14 cellular contexts compared by ENCODE assay signal in genomic region chr5:80592105-80592504, GRCh38. TPM values are rescaled to one million over a fixed set of nuclear protein-coding genes. Genes with fewer than 3 reads are reported as not detected.
DNase-seq lines count a peak whose midpoint lies in the region; ATAC-seq and TF ChIP-seq lines count a peak whose summit lies in the region.
"Had no signal": no experiment of that assay in that cellular context is flagged by ENCODE, and none has a peak within 500 bp of the region (broad histone marks: within the 10 kb centered on the region; RNA-seq: fewer than 3 reads in every experiment).

No MANE protein-coding gene starts in this region.

- intact Hi-C loops in lower lobe of right lung (cut with DNase I): no loop called here

- H3K27ac Mint-ChIP-seq in endothelial cell (ENCODE audit: unreplicated experiment) (peak overlapping the region; percentile 82), glutamatergic neuron (ENCODE audit: unreplicated experiment) (no peak overlapping the region)
- H3K27ac Mint-ChIP-seq: CD14-positive monocyte; CD8-positive, alpha-beta T cell had no signal

- peak; percentile 35; the same call in 1 of the 3 replicates for ATAC-seq in RWPE2 (ENCODE audit: low read depth)
- ATAC-seq in lower lobe of right lung: peak; percentile 75 to 83
- ATAC-seq: CD8-positive, alpha-beta T cell had no signal

- DNase-seq in RWPE2 (ENCODE audit: low spot score): no peak
- DNase-seq in endothelial cell (ENCODE audit: low spot score): no peak
- DNase-seq in lower lobe of right lung: no peak
- DNase-seq in cerebellar nuclear complex (lab: John Stamatoyannopoulos, UW): no peak
- DNase-seq in amniotic stem cell (lab: John Stamatoyannopoulos, UW): no peak
- DNase-seq in glutamatergic neuron: no peak
- no peak for DNase-seq in NCI-H1417 treated with DMSO at 0.1 percent for 48 hours (lab: John Stamatoyannopoulos, UW)
- DNase-seq: CD8-positive, alpha-beta T cell; COR-L47; DMS153; DMS79 treated with DMSO at 0.1 percent for 48 hours had no signal

- TF ChIP-seq CTCF in RWPE2 (IDR thresholded peaks at IDR 0.05; ENCODE audit: poor library complexity, severe bottlenecking) (no peak), endothelial cell (IDR thresholded peaks at IDR 0.05; ENCODE audit: unreplicated experiment) (no peak), lower lobe of right lung (IDR thresholded peaks at IDR 0.05) (no peak), glutamatergic neuron (IDR thresholded peaks at IDR 0.05; ENCODE audit: partially characterized antibody, unreplicated experiment) (no peak)

- H3K4me1 Mint-ChIP-seq in endothelial cell (ENCODE audit: unreplicated experiment) (peaks cover 8% of the 10 kb centered on the region), glutamatergic neuron (ENCODE audit: low read depth, unreplicated experiment) (no peaks in the 10 kb centered on the region)
- H3K4me1 Mint-ChIP-seq: CD14-positive monocyte had no signal

- H3K27me3 Mint-ChIP-seq in endothelial cell (ENCODE audit: unreplicated experiment) (peaks cover 3% of the 10 kb centered on the region), glutamatergic neuron (ENCODE audit: unreplicated experiment) (no peaks in the 10 kb centered on the region)

- H3K36me3 Mint-ChIP-seq in endothelial cell (ENCODE audit: low read depth, unreplicated experiment) (no peaks in the 10 kb centered on the region), glutamatergic neuron (ENCODE audit: unreplicated experiment) (no peaks in the 10 kb centered on the region)
- H3K36me3 Mint-ChIP-seq: CD14-positive monocyte; CD8-positive, alpha-beta T cell had no signal

- H3K9me3 ChIP-seq in RWPE2 (ENCODE audit: severe bottlenecking): no peaks in the 10 kb centered on the region
- H3K9me3 ChIP-seq in lower lobe of right lung: no peaks in the 10 kb centered on the region
- H3K9me3 ChIP-seq: A549 had no signal

- no peaks in the 10 kb centered on the region for H3K9me3 Mint-ChIP-seq in endothelial cell (ENCODE audit: unreplicated experiment)
- no peaks in the 10 kb centered on the region for H3K9me3 Mint-ChIP-seq in glutamatergic neuron (ENCODE audit: unreplicated experiment)
- H3K9me3 Mint-ChIP-seq: CD8-positive, alpha-beta T cell had no signal

- no peak overlapping the region for H3K4me3 ChIP-seq in RWPE2 (ENCODE audit: severe bottlenecking)
- H3K4me3 ChIP-seq in lower lobe of right lung: no peak overlapping the region
- H3K4me3 ChIP-seq: A549, GM23248 had no signal

- H3K27ac ChIP-seq in RWPE2 (ENCODE audit: poor library complexity, severe bottlenecking) (no peak overlapping the region), lower lobe of right lung (no peak overlapping the region)
- H3K27ac ChIP-seq: A549, GM23248 had no signal

- H3K4me3 Mint-ChIP-seq in endothelial cell (ENCODE audit: unreplicated experiment): no peak overlapping the region
- H3K4me3 Mint-ChIP-seq in glutamatergic neuron (ENCODE audit: unreplicated experiment): no peak overlapping the region
- H3K4me3 Mint-ChIP-seq: CD14-positive monocyte; CD8-positive, alpha-beta T cell had no signal

- H3K36me3 ChIP-seq in RWPE2 (ENCODE audit: low read depth): no peaks in the 10 kb centered on the region
- no peaks in the 10 kb centered on the region for H3K36me3 ChIP-seq in lower lobe of right lung

- H3K27me3 ChIP-seq in RWPE2 (ENCODE audit: insufficient read depth, poor library complexity, severe bottlenecking) (no peaks in the 10 kb centered on the region), lower lobe of right lung (ENCODE audit: low read depth) (no peaks in the 10 kb centered on the region)

- H3K4me1 ChIP-seq in RWPE2 (ENCODE audit: insufficient read depth, poor library complexity, severe bottlenecking): no peaks in the 10 kb centered on the region
- H3K4me1 ChIP-seq in lower lobe of right lung: no peaks in the 10 kb centered on the region
- H3K4me1 ChIP-seq: A549 had no signal

RNA-seq across cellular contexts. Expression of gene ANKRD34B, which starts 22.0 kb away (rescaled TPM):
- total RNA-seq in endothelial cell (ENCODE audit: unreplicated experiment) (0.62 TPM), lower lobe of right lung (0.30 TPM), glutamatergic neuron (ENCODE audit: unreplicated experiment) (not detected)
- total RNA-seq: CD8-positive, alpha-beta T cell; GM23248 had no signal
